Comparison of ENCODE assay signal across 23 cellular contexts in the genomic region with DNA sequence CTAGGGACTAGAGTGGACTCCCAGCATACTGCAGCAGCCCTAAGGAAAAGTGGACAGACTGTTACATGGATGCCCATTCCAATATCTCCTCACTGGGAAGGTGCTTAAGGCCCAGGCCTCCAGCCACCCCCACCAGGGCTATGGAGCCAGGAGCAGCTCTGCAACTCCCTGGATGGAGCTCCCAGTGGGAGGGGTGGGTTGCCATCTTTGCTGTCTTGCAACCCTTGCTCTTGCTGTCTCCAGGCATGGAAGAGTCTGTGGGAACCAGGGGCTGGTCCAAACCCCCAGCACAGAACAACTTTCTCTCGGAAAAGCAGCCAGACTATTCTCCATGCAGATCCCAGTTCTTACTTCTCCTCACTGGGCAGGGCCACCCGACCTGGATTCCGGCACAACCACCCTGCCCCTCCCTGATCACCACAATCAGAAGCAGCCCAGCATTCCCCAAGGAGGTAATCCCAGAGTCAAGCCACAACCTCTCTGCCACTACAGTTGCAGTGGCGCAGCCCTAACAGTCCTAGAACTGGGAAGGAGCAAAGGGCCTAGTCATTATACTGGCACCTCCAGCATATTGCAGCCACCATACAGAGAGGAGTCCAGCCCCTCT. TPM values are rescaled to one million over a fixed set of nuclear protein-coding genes. Genes with fewer than 3 reads are reported as not detected.
DNase-seq lines count a peak whose midpoint lies in the region; ATAC-seq, FAIRE-seq and TF ChIP-seq lines count a peak whose summit lies in the region.
"Had no signal": no experiment of that assay in that cellular context is flagged by ENCODE, and none has a peak within 500 bp of the region (broad histone marks: within the 10 kb centered on the region; RNA-seq: fewer than 3 reads in every experiment).

No MANE protein-coding gene starts in this region.

- no peaks in the 10 kb centered on the region for H3K9me1 ChIP-seq in IMR-90 (ENCODE audit: insufficient read depth, low read length)

- intact Hi-C loops in IMR-90 (cut with micrococcal nuclease), result no loop called here
- intact Hi-C loops in kidney (cut with DNase I), result no loop called here
- intact Hi-C loops in prostate gland (cut with DNase I), result no loop called here

- dilution Hi-C loops in IMR-90 (cut with HindIII; ENCODE audit: low sequenced_read_pairs, unreplicated experiment), result no loop called here

- H3K4me1 ChIP-seq in IMR-90 (ENCODE audit: control insufficient read depth, insufficient read depth, low read length), result peaks cover 4% of the 10 kb centered on the region
- H3K4me1 ChIP-seq in kidney (ENCODE audit: control insufficient read depth in 1 of 2, insufficient read depth in 1 of 2, low read depth in 1 of 2, low read length in 2 of 2), result no peaks in the 10 kb centered on the region
- no peaks in the 10 kb centered on the region for H3K4me1 ChIP-seq in prostate gland (replicated peaks)

- H3K79me1 ChIP-seq in IMR-90 (ENCODE audit: low read depth in 1 of 2, low read length in 2 of 2), result no peaks in the 10 kb centered on the region

- no peak overlapping the region for H3K14ac ChIP-seq in IMR-90 (replicated peaks; ENCODE audit: low read depth, low read length)

- H3K4me2 ChIP-seq in IMR-90 (ENCODE audit: low read depth, low read length), result no peak overlapping the region
- H3K4me2 ChIP-seq: KMS-11, PC-9 had no signal

- H2BK5ac ChIP-seq in IMR-90 (ENCODE audit: low read depth, low read length, poor library complexity, severe bottlenecking), result no peak overlapping the region

- no peak for TF ChIP-seq RAD21 in IMR-90 (IDR thresholded peaks at IDR 0.05; ENCODE audit: low read length)

- H3K27me3 Mint-ChIP-seq in HFFc6 (ENCODE audit: insufficient read depth), result peaks cover 37% of the 10 kb centered on the region

- DNase-seq in activated T-cell treated with anti-CD3 and anti-CD28 coated beads, Interleukin-2, amount 50 U/mL, for 1 hour, result peak; percentile 5
- DNase-seq in activated T-cell treated with anti-CD3 and anti-CD28 coated beads for 4 hours (no peak), IMR-90 (no peak), kidney (peak; percentile 21), prostate gland (ENCODE audit: low spot score) (peak; percentile 1), cerebellar cortex (ENCODE audit: low spot score) (no peak), HFFc6 (no peak)
- DNase-seq: Calu3, H7, MM.1S, NCI-H1694, NCI-H2029 treated with DMSO at 0.1 percent for 48 hours, NCI-H2227 treated with DMSO at 0.1 percent for 48 hours, NCI-H526 treated with DMSO at 0.1 percent for 48 hours, PC-9, SHP77 had no signal

- H3K9me3 Mint-ChIP-seq in HFFc6, result peaks cover 10% of the 10 kb centered on the region

- no peak overlapping the region for H4K8ac ChIP-seq in IMR-90 (ENCODE audit: low read depth in 2 of 2, low read length in 2 of 2)

- no peak overlapping the region for H3K4me3 ChIP-seq in IMR-90 (ENCODE audit: insufficient read depth, low read depth, low read length)
- H3K4me3 ChIP-seq in kidney (ENCODE audit: low read length in 2 of 2), result no peak overlapping the region
- H3K4me3 ChIP-seq in prostate gland, result no peak overlapping the region
- H3K4me3 ChIP-seq: PC-9 had no signal

- H3K9me3 ChIP-seq in IMR-90 (ENCODE audit: control insufficient read depth, insufficient read depth, low read length), result no peaks in the 10 kb centered on the region
- H3K9me3 ChIP-seq in kidney (ENCODE audit: control insufficient read depth in 1 of 2, low read length in 2 of 2), result no peaks in the 10 kb centered on the region
- H3K9me3 ChIP-seq in prostate gland, result no peaks in the 10 kb centered on the region

- H3K27ac ChIP-seq in IMR-90 (ENCODE audit: insufficient read depth, low read length), result no peak overlapping the region
- H3K27ac ChIP-seq in kidney (ENCODE audit: low read depth in 2 of 2, low read length in 2 of 2), result no peak overlapping the region
- no peak overlapping the region for H3K27ac ChIP-seq in prostate gland
- H3K27ac ChIP-seq: KMS-11, PC-9, RWPE1 had no signal

- in situ Hi-C loops in IMR-90 (cut with MboI; ENCODE audit: low sequenced_read_pairs), result no loop called here

- H2BK15ac ChIP-seq in IMR-90 (ENCODE audit: low read depth, low read length), result no peak overlapping the region

- no peak overlapping the region for H3K23ac ChIP-seq in IMR-90 (ENCODE audit: low read depth, low read length)

- H3K4me1 Mint-ChIP-seq in HFFc6 (ENCODE audit: low read depth), result peaks cover 29% of the 10 kb centered on the region
- H3K4me1 Mint-ChIP-seq: IgD-negative memory B cell had no signal

- H2BK120ac ChIP-seq in IMR-90 (ENCODE audit: low read depth, low read length), result no peak overlapping the region

- no peak overlapping the region for H3K27ac Mint-ChIP-seq in HFFc6
- H3K27ac Mint-ChIP-seq: IgD-negative memory B cell had no signal

- H3K56ac ChIP-seq in IMR-90 (ENCODE audit: extremely low read depth, insufficient read depth, low read length), result no peak overlapping the region

- H3K36me3 Mint-ChIP-seq in HFFc6 (ENCODE audit: low read depth), result peaks cover 9% of the 10 kb centered on the region
- H3K36me3 Mint-ChIP-seq: IgD-negative memory B cell had no signal

- H3K27me3 ChIP-seq in IMR-90 (ENCODE audit: control insufficient read depth, insufficient read depth, low read length) (peaks cover 19% of the 10 kb centered on the region), prostate gland (replicated peaks; ENCODE audit: insufficient read depth) (no peaks in the 10 kb centered on the region)

- TF ChIP-seq CTCF in IMR-90 (conservative IDR thresholded peaks at IDR 0.05; ENCODE audit: low read depth, low read length) (no peak), kidney (IDR thresholded peaks at IDR 0.05; ENCODE audit: borderline replicate concordance, extremely low read depth, insufficient read depth) (no peak), prostate gland (IDR thresholded peaks at IDR 0.05) (no peak), HFFc6 (IDR thresholded peaks at IDR 0.05) (no peak)

- no peak for ATAC-seq in IMR-90 (ENCODE audit: low read depth)
- ATAC-seq in HG02759 (IDR thresholded peaks at IDR 0.05; ENCODE audit: unreplicated experiment), result no peak

- H2AK5ac ChIP-seq in IMR-90 (ENCODE audit: low read depth, low read length), result no peak overlapping the region

- H4K20me1 ChIP-seq in IMR-90 (ENCODE audit: insufficient read depth, low read length), result no peaks in the 10 kb centered on the region

- no TSS peak for BruUV-seq in IMR-90 (replicated peaks; lab: Mats Ljungman, UMichigan)

- no peak overlapping the region for H4K5ac ChIP-seq in IMR-90 (ENCODE audit: low read depth, low read length)

- CTCF ChIA-PET in IMR-90 (lab: Yijun Ruan, JAX), result no interaction called here

- H3K4me3 Mint-ChIP-seq in HFFc6, result no peak overlapping the region
- H3K4me3 Mint-ChIP-seq: IgD-negative memory B cell had no signal

- no peak overlapping the region for H3K4ac ChIP-seq in IMR-90 (ENCODE audit: low read depth, low read length)

- no peak for FAIRE-seq in kidney (lab: Jason Lieb, UNC)
- FAIRE-seq: GM18507 had no signal

- no peak overlapping the region for H2BK20ac ChIP-seq in IMR-90 (ENCODE audit: low read depth, low read length)

- H3K9ac ChIP-seq in IMR-90 (ENCODE audit: low read depth, low read length) (no peak overlapping the region), kidney (ENCODE audit: low read length in 2 of 2) (no peak overlapping the region)
- H3K9ac ChIP-seq: KMS-11 had no signal

- no peak overlapping the region for H3K18ac ChIP-seq in IMR-90 (ENCODE audit: low read depth, low read length)

- peak overlapping the region; percentile 65 for H2AK9ac ChIP-seq in IMR-90 (replicated peaks; ENCODE audit: low read depth, low read length, poor library complexity)

- H3K36me3 ChIP-seq in IMR-90 (ENCODE audit: control insufficient read depth, insufficient read depth, low read length), result no peaks in the 10 kb centered on the region
- H3K36me3 ChIP-seq in kidney (ENCODE audit: control insufficient read depth in 1 of 2, insufficient read depth in 2 of 2, low read length in 2 of 2), result no peaks in the 10 kb centered on the region
- no peaks in the 10 kb centered on the region for H3K36me3 ChIP-seq in prostate gland

- 40% methylated on average over 1 of the region's 4 CpGs; no CpG with 5 or more reads in 1 of the 2 experiments for whole genome bisulfite sequencing in IMR-90 (ENCODE audit: extremely low coverage in 2 of 2, insufficient read length in 1 of 2), 2 experiments
- 86% methylated on average over 4 of the region's 4 CpGs for WGBS in prostate gland

- TF ChIP-seq POLR2A in IMR-90 (IDR thresholded peaks at IDR 0.05; ENCODE audit: low read depth, low read length) (no peak), prostate gland (IDR thresholded peaks at IDR 0.05) (no peak)

- H4K91ac ChIP-seq in IMR-90 (ENCODE audit: insufficient read depth, low read depth, low read length), result no peak overlapping the region

- POLR2A ChIA-PET in IMR-90 (lab: Charles Lee; ENCODE audit: unreplicated experiment), result no interaction called here

- no peak overlapping the region for H2AFZ ChIP-seq in IMR-90 (replicated peaks; ENCODE audit: low read length, poor library complexity)
- H2AFZ ChIP-seq: PC-9 had no signal

TF ChIP-seq in IMR-90, 13 proteins besides CTCF, POLR2A, EP300 and RAD21 (continues in another document):
- TF ChIP-seq, protein P1, sequence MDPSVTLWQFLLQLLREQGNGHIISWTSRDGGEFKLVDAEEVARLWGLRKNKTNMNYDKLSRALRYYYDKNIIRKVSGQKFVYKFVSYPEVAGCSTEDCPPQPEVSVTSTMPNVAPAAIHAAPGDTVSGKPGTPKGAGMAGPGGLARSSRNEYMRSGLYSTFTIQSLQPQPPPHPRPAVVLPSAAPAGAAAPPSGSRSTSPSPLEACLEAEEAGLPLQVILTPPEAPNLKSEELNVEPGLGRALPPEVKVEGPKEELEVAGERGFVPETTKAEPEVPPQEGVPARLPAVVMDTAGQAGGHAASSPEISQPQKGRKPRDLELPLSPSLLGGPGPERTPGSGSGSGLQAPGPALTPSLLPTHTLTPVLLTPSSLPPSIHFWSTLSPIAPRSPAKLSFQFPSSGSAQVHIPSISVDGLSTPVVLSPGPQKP (IDR thresholded peaks at IDR 0.05; ENCODE audit: borderline replicate concordance, low read depth, low read length), result no peak

RNA-seq across cellular contexts. Expression of gene ZNF488, which starts 41.8 kb away (rescaled TPM):
- total RNA-seq in IMR-90 (2012; rRNA removed), result under 0.01 TPM in 2 replicates
- polyA plus RNA-seq in IMR-90 (2012; rRNA removed), result 0.14 TPM in 2 replicates
- polyA plus RNA-seq in IMR-90 (2012; cell fraction: cytosol; rRNA removed), result 0.11 and 0.22 TPM in 2 replicates
- polyA plus RNA-seq in IMR-90 (2012; cell fraction: nucleus; rRNA removed; ENCODE audit: low replicate concordance), result 0.07 and 0.10 TPM in 2 replicates
- total RNA-seq in kidney, result 0.09 TPM
- polyA plus RNA-seq in kidney (ENCODE audit: insufficient read depth, low read depth, low replicate concordance), result 4.0 TPM
- total RNA-seq in prostate gland, result 1 to 10 TPM; 1.5 to 1.9 TPM
- under 1 TPM in 3 of 6 experiments, not detected in 3; 0.05 to 0.07 (median 0.07) TPM for total RNA-seq in HFFc6 (2021; fragmentation: NEBNext Ultra II Directional; extraction: Animal tissue kit (Norgen Biotek cat#: 25700))
- total RNA-seq: NCI-H460, SK-MEL-5 had no signal
- polyA plus RNA-seq: IgD-negative memory B cell had no signal

RNA-seq across cellular contexts. Expression of gene ANXA8, which starts 58.0 kb away (rescaled TPM):
- 0.83 and 0.90 TPM in 2 replicates for total RNA-seq in IMR-90 (2012; rRNA removed)
- 1.1 and 1.3 TPM in 2 replicates for polyA plus RNA-seq in IMR-90 (2012; rRNA removed)
- polyA plus RNA-seq in IMR-90 (2012; cell fraction: cytosol; rRNA removed), result 0.46 and 0.56 TPM in 2 replicates
- polyA plus RNA-seq in IMR-90 (2012; cell fraction: nucleus; rRNA removed; ENCODE audit: low replicate concordance), result 2.2 and 4.2 TPM in 2 replicates
- total RNA-seq in kidney, result 0.16 TPM
- not detected for polyA plus RNA-seq in kidney (ENCODE audit: insufficient read depth, low read depth, low replicate concordance)
- 10 to 100 TPM in 1 of 2 donors, 1 to 10 TPM in 1; 8.2 to 13.9 TPM for total RNA-seq in prostate gland
- total RNA-seq in HFFc6 (2021; fragmentation: NEBNext Ultra II Directional; extraction: Animal tissue kit (Norgen Biotek cat#: 25700)), result 1 to 10 TPM in 1 of 6 experiments, under 1 TPM in 4, not detected in 1; 0.45 to 1.1 (median 0.53) TPM
- total RNA-seq: H7, NCI-H460 had no signal
- polyA plus RNA-seq: IgD-negative memory B cell had no signal

Comparison
In these comparisons a context has a peak if more than half of its experiments do, and no peak if none do; other contexts are left out.
1. DNase-seq: peak in activated T-cell treated with anti-CD3 and anti-CD28 coated beads, Interleukin-2, amount 50 U/mL, for 1 hour (single experiment), kidney (single experiment) and prostate gland (single experiment); none in activated T-cell treated with anti-CD3 and anti-CD28 coated beads for 4 hours (single experiment), IMR-90 (single experiment), cerebellar cortex (single experiment) and HFFc6 (single experiment).